25 cellular contexts compared by ENCODE assay signal in the genomic region with DNA sequence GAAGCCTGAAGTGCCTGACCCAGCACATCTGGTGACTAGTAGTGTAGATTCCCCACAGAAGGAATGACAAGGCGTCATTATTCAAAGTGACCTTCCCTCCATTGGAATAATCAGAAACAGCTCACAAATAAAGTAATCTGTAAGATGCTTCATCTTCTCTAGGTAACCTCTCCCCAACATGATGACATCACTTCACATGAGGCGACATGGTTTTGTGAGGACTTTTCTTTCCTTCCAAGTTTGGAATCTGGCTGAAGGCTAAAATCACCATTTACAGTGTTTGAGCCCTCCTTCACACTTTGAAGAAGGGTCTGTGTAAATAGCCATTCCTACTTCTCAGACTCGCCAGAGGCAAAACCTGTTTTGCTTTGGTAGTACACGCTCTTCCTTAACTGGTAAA. TPM values are rescaled to one million over a fixed set of nuclear protein-coding genes. Genes with fewer than 3 reads are reported as not detected.
DNase-seq lines count a peak whose midpoint lies in the region; TF ChIP-seq lines count a peak whose summit lies in the region.
"Had no signal": no experiment of that assay in that cellular context is flagged by ENCODE, and none has a peak within 500 bp of the region (broad histone marks: within the 10 kb centered on the region; RNA-seq: fewer than 3 reads in every experiment).

No MANE protein-coding gene starts in this region.

- peak overlapping the region; percentile 58 for H3K4me3 Mint-ChIP-seq in chondrocyte (ENCODE audit: unreplicated experiment)
- H3K4me3 Mint-ChIP-seq in activated CD4-positive, alpha-beta memory T cell treated with anti-CD3 and anti-CD28 coated beads for 36 hours: no peak overlapping the region
- H3K4me3 Mint-ChIP-seq: CD8-positive, alpha-beta T cell had no signal

- peaks cover 34% of the 10 kb centered on the region for H3K4me1 Mint-ChIP-seq in chondrocyte (ENCODE audit: low read depth)
- H3K4me1 Mint-ChIP-seq in activated CD4-positive, alpha-beta memory T cell treated with anti-CD3 and anti-CD28 coated beads for 36 hours (ENCODE audit: low read depth): no peaks in the 10 kb centered on the region

- peak; percentile 42 for DNase-seq in GM23248
- no peak for DNase-seq in chondrocyte (ENCODE audit: low spot score)
- no peak for DNase-seq in tibial artery
- no peak for DNase-seq in activated CD4-positive, alpha-beta memory T cell treated with anti-CD3 and anti-CD28 coated beads for 36 hours
- DNase-seq in tibial nerve (ENCODE audit: low spot score in 2 of 2): no peak
- DNase-seq in NCI-H1436 treated with DMSO at 0.1 percent for 48 hours (lab: John Stamatoyannopoulos, UW): no peak
- DNase-seq: AML-193; CD8-positive, alpha-beta T cell; DMS 273 treated with DMSO at 0.1 percent for 48 hours; DMS79; EL; GF-D8; Kasumi-1; NCI-H1105 treated with DMSO at 0.1 percent for 48 hours; NCI-H2029; NCI-H2227 treated with DMSO at 0.1 percent for 48 hours; NCI-H69; RPMI8226 had no signal

- CTCF ChIA-PET in activated CD4-positive, alpha-beta memory T cell treated with anti-CD3 and anti-CD28 coated beads for 36 hours (lab: Charles Lee): no interaction called here

- no peaks in the 10 kb centered on the region for H3K9me3 Mint-ChIP-seq in chondrocyte (ENCODE audit: low read depth)
- no peaks in the 10 kb centered on the region for H3K9me3 Mint-ChIP-seq in activated CD4-positive, alpha-beta memory T cell treated with anti-CD3 and anti-CD28 coated beads for 36 hours
- H3K9me3 Mint-ChIP-seq: CD8-positive, alpha-beta T cell had no signal

- no peaks in the 10 kb centered on the region for H3K36me3 ChIP-seq in BLaER1
- H3K36me3 ChIP-seq in GM23248 (ENCODE audit: low read depth): no peaks in the 10 kb centered on the region
- no peaks in the 10 kb centered on the region for H3K36me3 ChIP-seq in tibial artery
- no peaks in the 10 kb centered on the region for H3K36me3 ChIP-seq in tibial nerve
- H3K36me3 ChIP-seq: SJSA1 had no signal

- H3K27me3 ChIP-seq in BLaER1 (no peaks in the 10 kb centered on the region), GM23248 (replicated peaks; ENCODE audit: insufficient read depth) (no peaks in the 10 kb centered on the region), tibial artery (no peaks in the 10 kb centered on the region), tibial nerve (no peaks in the 10 kb centered on the region)
- H3K27me3 ChIP-seq: SJSA1 had no signal

- in situ Hi-C loops in GM23248 (cut with MboI): no loop called here

- no peaks in the 10 kb centered on the region for H3K27me3 Mint-ChIP-seq in chondrocyte (ENCODE audit: low read depth)
- no peaks in the 10 kb centered on the region for H3K27me3 Mint-ChIP-seq in activated CD4-positive, alpha-beta memory T cell treated with anti-CD3 and anti-CD28 coated beads for 36 hours

- POLR2A ChIA-PET in activated CD4-positive, alpha-beta memory T cell treated with anti-CD3 and anti-CD28 coated beads for 36 hours (lab: Charles Lee): no interaction called here

- H3K9me2 ChIP-seq in GM23248 (ENCODE audit: insufficient read depth): no peaks in the 10 kb centered on the region

- H3K79me2 ChIP-seq in GM23248 (ENCODE audit: insufficient read depth): no peaks in the 10 kb centered on the region

- H4K20me1 ChIP-seq in BLaER1 (no peaks in the 10 kb centered on the region), GM23248 (ENCODE audit: insufficient read depth) (no peaks in the 10 kb centered on the region)

- no peak overlapping the region for H3K9ac ChIP-seq in BLaER1
- peak overlapping the region; percentile 34 for H3K9ac ChIP-seq in GM23248

- TF ChIP-seq EP300 in tibial nerve (IDR thresholded peaks at IDR 0.05): no peak

- no peaks in the 10 kb centered on the region for H3K9me3 ChIP-seq in BLaER1
- no peaks in the 10 kb centered on the region for H3K9me3 ChIP-seq in GM23248 (ENCODE audit: low read depth)
- H3K9me3 ChIP-seq in tibial artery: no peaks in the 10 kb centered on the region
- H3K9me3 ChIP-seq in tibial nerve: no peaks in the 10 kb centered on the region
- H3K9me3 ChIP-seq: SJSA1 had no signal

- H3K4me1 ChIP-seq in BLaER1: peaks cover 10% of the 10 kb centered on the region
- H3K4me1 ChIP-seq in GM23248 (ENCODE audit: insufficient read depth): peaks cover 8% of the 10 kb centered on the region
- peaks cover 0 to 22% (median 6%) of the 10 kb centered on the region in 4 donors for H3K4me1 ChIP-seq in tibial artery
- H3K4me1 ChIP-seq in tibial nerve: peaks cover 0 to 9% (median 0%) of the 10 kb centered on the region in 4 donors
- H3K4me1 ChIP-seq: SJSA1 had no signal

- intact Hi-C loops in tibial artery (cut with DNase I; ENCODE audit: low total_unique reads): no loop called here
- intact Hi-C loops in activated CD4-positive, alpha-beta memory T cell treated with anti-CD3 and anti-CD28 coated beads for 36 hours (cut with micrococcal nuclease): no loop called here

- TF ChIP-seq CTCF in chondrocyte (IDR thresholded peaks at IDR 0.05) (no peak), tibial artery (IDR thresholded peaks at IDR 0.05) (no peak), tibial nerve (IDR thresholded peaks at IDR 0.05) (no peak)

- H3K36me3 Mint-ChIP-seq in chondrocyte (ENCODE audit: low read depth): peaks cover 4% of the 10 kb centered on the region
- no peaks in the 10 kb centered on the region for H3K36me3 Mint-ChIP-seq in activated CD4-positive, alpha-beta memory T cell treated with anti-CD3 and anti-CD28 coated beads for 36 hours
- H3K36me3 Mint-ChIP-seq: CD8-positive, alpha-beta T cell had no signal

- H3K27ac Mint-ChIP-seq in chondrocyte (ENCODE audit: unreplicated experiment): peak overlapping the region; percentile 90
- no peak overlapping the region for H3K27ac Mint-ChIP-seq in activated CD4-positive, alpha-beta memory T cell treated with anti-CD3 and anti-CD28 coated beads for 36 hours
- H3K27ac Mint-ChIP-seq: CD8-positive, alpha-beta T cell had no signal

- H3K4me2 ChIP-seq in BLaER1: peak overlapping the region; percentile 30
- peak overlapping the region; percentile 52 for H3K4me2 ChIP-seq in GM23248 (ENCODE audit: unreplicated experiment)

- TF ChIP-seq POLR2A in tibial nerve (IDR thresholded peaks at IDR 0.05): no peak

- H2AFZ ChIP-seq in GM23248: peak overlapping the region; percentile 45; the same call in 1 of the 2 replicates

- 23 to 27% methylated on average over 4 of the region's 4 CpGs for WGBS in GM23248 (ENCODE audit: low coverage in 1 of 2, low lambda C conversion rate in 2 of 2, missing lambda C conversion rate in 2 of 2), 2 experiments
- WGBS in tibial nerve, 2 donors: 66 to 72% methylated on average over 4 of the region's 4 CpGs

- H3F3A ChIP-seq in GM23248 (ENCODE audit: insufficient read depth): peaks cover 13% of the 10 kb centered on the region

- H3K27ac ChIP-seq in BLaER1 (no peak overlapping the region), GM23248 (peak overlapping the region; percentile 12; the same call in 1 of the 2 replicates), tibial artery (peak overlapping the region; percentile 51 to 55), tibial nerve (no peak overlapping the region)
- H3K27ac ChIP-seq: C4-2B, SJSA1 had no signal

- H3K4me3 ChIP-seq in BLaER1 (no peak overlapping the region), GM23248 (peak overlapping the region; percentile 42), tibial artery (no peak overlapping the region), tibial nerve (no peak overlapping the region)
- H3K4me3 ChIP-seq: K562, SJSA1 had no signal

RNA-seq across cellular contexts. Expression of gene ERG, which starts 32.9 kb away (rescaled TPM):
- 0.76 and 6.2 TPM in 2 replicates for total RNA-seq in GM23248 (2014; rRNA removed; shearing (Covaris generic))
- 1.2 and 1.3 TPM in 2 replicates for polyA plus RNA-seq in GM23248 (2016; fragmentation: Nextera tagmentation; extraction: Ambion mirVana)
- total RNA-seq in chondrocyte (33.4 to 39.8 TPM (median 34.8 TPM) in 3 replicates), tibial nerve (10 to 100 TPM in 3 of 4 donors, 1 to 10 TPM in 1; 5.9 to 20.4 (median 17.6) TPM)
- not detected for total RNA-seq in activated CD4-positive, alpha-beta memory T cell treated with anti-CD3 and anti-CD28 coated beads for 36 hours
- total RNA-seq: CD8-positive, alpha-beta T cell; HT-29; K562; NCI-H460 had no signal
- polyA plus RNA-seq: AG04450 had no signal

Comparison
In these comparisons a context has a peak if more than half of its experiments do, and no peak if none do; other contexts are left out.
1. H3K27ac ChIP-seq: peak in GM23248 (single experiment) and tibial artery (2 of 2); none in BLaER1 (single experiment) and tibial nerve (0 of 4).